In genomic region chr3:14324224-14324944, GRCh38 we compare ENCODE assay signal across 12 cellular contexts.
A peak's percentile ranks its signal among the peaks of the same experiment; 100 is the strongest.
DNase-seq lines count a peak whose midpoint lies in the region; ATAC-seq and TF ChIP-seq lines count a peak whose summit lies in the region.
"Had no signal": no experiment of that assay in that cellular context is flagged by ENCODE, and none has a peak within 500 bp of the region (broad histone marks: within the 10 kb centered on the region; RNA-seq: fewer than 3 reads in every experiment).

No MANE protein-coding gene starts in this region.

- H3K4me1 ChIP-seq in skeletal muscle tissue (ENCODE audit: control insufficient read depth in 3 of 3, insufficient read depth in 3 of 3, low read length in 3 of 3): peaks cover 42 to 51% (median 47%) of the 10 kb centered on the region in 3 donors
- H3K4me1 ChIP-seq: breast epithelium had no signal

- no peaks in the 10 kb centered on the region; the same call in 1 of the 2 replicates for H3K27me3 Mint-ChIP-seq in HFFc6 (ENCODE audit: insufficient read depth)

- H3K27me3 ChIP-seq in skeletal muscle tissue (ENCODE audit: control insufficient read depth in 3 of 3, insufficient read depth in 3 of 3, low read length in 3 of 3): no peaks in the 10 kb centered on the region
- H3K27me3 ChIP-seq: breast epithelium had no signal

- H3K9me3 Mint-ChIP-seq in HFFc6: peaks cover 6% of the 10 kb centered on the region

- H3K4me1 Mint-ChIP-seq in HFFc6 (ENCODE audit: low read depth): peaks cover 50% of the 10 kb centered on the region
- H3K4me1 Mint-ChIP-seq: CD4-positive, alpha-beta memory T cell had no signal

- intact Hi-C loops in left ventricle myocardium superior (cut with micrococcal nuclease): no loop called here

- DNase-seq in HFFc6 (peak; percentile 7), T1000 (lab: John Stamatoyannopoulos, UW) (peak; percentile 25), left ventricle myocardium superior (no peak), GM10266 (ENCODE audit: extremely low spot score) (no peak), dedifferentiated amniotic fluid mesenchymal stem cell (ENCODE audit: extremely low spot score) (no peak), DMS 273 treated with DMSO at 0.1 percent for 48 hours (lab: John Stamatoyannopoulos, UW) (no peak), cerebellum (ENCODE audit: low spot score) (no peak)
- DNase-seq: CD4-positive, alpha-beta memory T cell; erythroblast; NCI-H2171 had no signal

- no peak overlapping the region for H3K4me3 Mint-ChIP-seq in HFFc6
- H3K4me3 Mint-ChIP-seq: CD4-positive, alpha-beta memory T cell had no signal

- TF ChIP-seq CTCF in HFFc6 (IDR thresholded peaks at IDR 0.05) (no peak), GM10266 (IDR thresholded peaks at IDR 0.05; ENCODE audit: control insufficient read depth, insufficient read depth, low read depth, missing control alignments) (no peak)

- peak overlapping the region; percentile 28 for H3K27ac Mint-ChIP-seq in HFFc6

- H3K9me3 ChIP-seq in skeletal muscle tissue (ENCODE audit: control insufficient read depth in 3 of 3, low read length in 3 of 3): peaks cover 0 to 4% (median 0%) of the 10 kb centered on the region in 3 donors

- H3K9ac ChIP-seq in skeletal muscle tissue (ENCODE audit: low read depth in 1 of 3, low read length in 3 of 3): peak overlapping the region; percentile 46 to 84 (median 79)

- peaks cover 8% of the 10 kb centered on the region for H3K36me3 Mint-ChIP-seq in HFFc6 (ENCODE audit: low read depth)
- H3K36me3 Mint-ChIP-seq: CD4-positive, alpha-beta memory T cell had no signal

- H3K4me3 ChIP-seq in skeletal muscle tissue (ENCODE audit: low read length in 3 of 3): no peak overlapping the region
- H3K4me3 ChIP-seq: breast epithelium had no signal

- ATAC-seq in left ventricle myocardium superior: peak; percentile 61

- no peaks in the 10 kb centered on the region for H3K36me3 ChIP-seq in skeletal muscle tissue (ENCODE audit: control insufficient read depth in 3 of 3, insufficient read depth in 3 of 3, low read length in 3 of 3)
- H3K36me3 ChIP-seq: breast epithelium had no signal

- peak overlapping the region; percentile 94 for H3K27ac ChIP-seq in skeletal muscle tissue (ENCODE audit: low read depth, low read length)
- H3K27ac ChIP-seq: breast epithelium had no signal

Comparison
In these comparisons a context has a peak if more than half of its experiments do, and no peak if none do; other contexts are left out.
1. DNase-seq: peak in HFFc6 (single experiment) and T1000 (single experiment); none in left ventricle myocardium superior (single experiment), GM10266 (single experiment), dedifferentiated amniotic fluid mesenchymal stem cell (single experiment), DMS 273 treated with DMSO at 0.1 percent for 48 hours (single experiment) and cerebellum (single experiment).